12 cellular contexts compared by ENCODE assay signal in genomic region chr7:158979635-158980351, GRCh38.
"Had no signal": no experiment of that assay in that cellular context is flagged by ENCODE, and none has a peak within 500 bp of the region (broad histone marks: within the 10 kb centered on the region; RNA-seq: fewer than 3 reads in every experiment).

No MANE protein-coding gene starts in this region.

- H3K27me3 ChIP-seq: body of pancreas, neural progenitor cell, pancreas, uterus had no signal

- H3K4me1 ChIP-seq: pancreas, uterus had no signal

- ATAC-seq: activated CD4-positive, alpha-beta T cell treated with anti-CD3 and anti-CD28 coated beads for 36 hours; activated CD8-positive, alpha-beta T cell treated with anti-CD3 and anti-CD28 coated beads for 36 hours; body of pancreas; pancreas had no signal

- H3K36me3 ChIP-seq: neural progenitor cell, pancreas, uterus had no signal

- H2AFZ ChIP-seq: neural progenitor cell had no signal

- H3K9me3 ChIP-seq: pancreas had no signal

- H3K9ac ChIP-seq: neural progenitor cell had no signal

- DNase-seq: activated CD4-positive, alpha-beta T cell treated with anti-CD3 and anti-CD28 coated beads for 36 hours; activated CD8-positive, alpha-beta T cell treated with anti-CD3 and anti-CD28 coated beads for 36 hours; activated effector memory CD4-positive, alpha-beta T cell treated with anti-CD3 and anti-CD28 coated beads, Interleukin-2, amount 50 U/mL, for 16 hours; activated T-cell treated with anti-CD3 and anti-CD28 coated beads, Interleukin-2, amount 50 U/mL, for 48 hours; effector CD8-positive, alpha-beta T cell; foreskin fibroblast; glutamatergic neuron; pancreas; uterus had no signal

- H3K4me2 ChIP-seq: neural progenitor cell had no signal

- H3K27ac ChIP-seq: body of pancreas, neural progenitor cell, pancreas, skin epidermis, uterus had no signal

- H3K4me3 ChIP-seq: body of pancreas, neural progenitor cell, pancreas, skin epidermis, uterus had no signal
